ENCODE assay signal across 17 cellular contexts in genomic region chr7:7105800-7106582, GRCh38.
"Had no signal": no experiment of that assay in that cellular context is flagged by ENCODE, and none has a peak within 500 bp of the region (broad histone marks: within the 10 kb centered on the region; RNA-seq: fewer than 3 reads in every experiment).

No MANE protein-coding gene starts in this region.

- H3K4me1 ChIP-seq: upper lobe of right lung had no signal

- H3K27ac Mint-ChIP-seq: activated naive CD4-positive, alpha-beta T cell treated with anti-CD3 and anti-CD28 coated beads, Interleukin-2, amount 50 U/mL, for 72 hours; activated T-helper 2 cell treated with anti-CD3 and anti-CD28 coated beads, Interferon-gamma antibody, Interleukin-2, Interleukin-4, amounts not matched to agents 10 μg/mL and 5 μg/mL and 100 μg/mL, durations not matched to agents 14 hours and 24 hours and 36 hours; memory B cell had no signal

- H3K27me3 Mint-ChIP-seq: memory B cell had no signal

- H3K36me3 Mint-ChIP-seq: memory B cell had no signal

- H3K9me3 ChIP-seq: ovary, upper lobe of right lung had no signal

- H3K4me3 ChIP-seq: ovary, suprapubic skin, upper lobe of right lung had no signal

- H3K9me3 Mint-ChIP-seq: activated naive CD4-positive, alpha-beta T cell treated with anti-CD3 and anti-CD28 coated beads, Interleukin-2, amount 50 U/mL, for 72 hours; memory B cell had no signal

- ATAC-seq: activated naive CD4-positive, alpha-beta T cell treated with anti-CD3 and anti-CD28 coated beads, Interleukin-2, amount 50 U/mL, for 72 hours; left lobe of liver; stimulated activated naive CD8-positive, alpha-beta T cell treated with anti-CD3 and anti-CD28 coated beads, Interleukin-15, Interleukin-2, amounts not matched to agents 100 U/mL and 50 U/mL, for 24 hours; upper lobe of right lung had no signal

- H3K36me3 ChIP-seq: brain microvascular endothelial cell, ovary, suprapubic skin, upper lobe of right lung had no signal

- DNase-seq: activated CD4-positive, alpha-beta T cell treated with anti-CD3 and anti-CD28 coated beads for 48 hours; activated CD8-positive, alpha-beta memory T cell treated with anti-CD3 and anti-CD28 coated beads for 24 hours; activated T-cell treated with anti-CD3 and anti-CD28 coated beads for 4 hours; brain microvascular endothelial cell; dermis blood vessel endothelial cell; glutamatergic neuron; ovary; stimulated activated CD4-positive, alpha-beta T cell treated with anti-CD3 and anti-CD28 coated beads, Interleukin-4, amount 100 ng/mL, for 1 hour; stimulated activated CD8-positive, alpha-beta memory T cell treated with anti-CD3 and anti-CD28 coated beads, Interleukin-4, amount 100 ng/mL, for 48 hours; stimulated activated naive CD8-positive, alpha-beta T cell treated with anti-CD3 and anti-CD28 coated beads, Interleukin-15, Interleukin-2, amounts not matched to agents 100 U/mL and 50 U/mL, for 24 hours; upper lobe of right lung had no signal

- H3K27me3 ChIP-seq: brain microvascular endothelial cell, ovary, suprapubic skin, upper lobe of right lung had no signal

- H3K4me3 Mint-ChIP-seq: memory B cell had no signal

- H3K27ac ChIP-seq: brain microvascular endothelial cell, ovary, suprapubic skin, upper lobe of right lung, VCaP had no signal
